1 cellular context compared by ENCODE assay signal in the genomic region with DNA sequence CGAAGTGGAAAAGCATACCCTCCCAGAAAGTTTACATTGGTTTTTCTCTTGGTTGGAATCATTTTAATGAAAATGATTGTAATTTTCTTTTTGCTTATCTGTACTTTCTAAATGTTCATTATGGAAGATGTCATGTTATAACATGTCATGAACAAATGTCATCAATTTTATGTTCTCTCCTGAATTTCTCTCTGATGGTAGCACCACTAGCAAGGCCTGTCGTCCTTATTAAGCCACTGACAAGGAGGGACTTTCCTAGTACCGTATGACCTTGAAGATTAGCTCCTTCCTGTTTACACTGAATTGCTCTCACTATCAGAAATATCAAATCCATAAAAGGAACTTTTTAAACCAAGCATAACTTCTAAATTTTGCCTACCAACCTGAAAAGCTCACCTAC.
TF ChIP-seq lines count a peak whose summit lies in the region.

No MANE protein-coding gene starts in this region.

TF ChIP-seq in GM23338, 12 proteins besides CTCF, POLR2A, EP300 and RAD21 (continued from another document):
- TF ChIP-seq, protein P1, sequence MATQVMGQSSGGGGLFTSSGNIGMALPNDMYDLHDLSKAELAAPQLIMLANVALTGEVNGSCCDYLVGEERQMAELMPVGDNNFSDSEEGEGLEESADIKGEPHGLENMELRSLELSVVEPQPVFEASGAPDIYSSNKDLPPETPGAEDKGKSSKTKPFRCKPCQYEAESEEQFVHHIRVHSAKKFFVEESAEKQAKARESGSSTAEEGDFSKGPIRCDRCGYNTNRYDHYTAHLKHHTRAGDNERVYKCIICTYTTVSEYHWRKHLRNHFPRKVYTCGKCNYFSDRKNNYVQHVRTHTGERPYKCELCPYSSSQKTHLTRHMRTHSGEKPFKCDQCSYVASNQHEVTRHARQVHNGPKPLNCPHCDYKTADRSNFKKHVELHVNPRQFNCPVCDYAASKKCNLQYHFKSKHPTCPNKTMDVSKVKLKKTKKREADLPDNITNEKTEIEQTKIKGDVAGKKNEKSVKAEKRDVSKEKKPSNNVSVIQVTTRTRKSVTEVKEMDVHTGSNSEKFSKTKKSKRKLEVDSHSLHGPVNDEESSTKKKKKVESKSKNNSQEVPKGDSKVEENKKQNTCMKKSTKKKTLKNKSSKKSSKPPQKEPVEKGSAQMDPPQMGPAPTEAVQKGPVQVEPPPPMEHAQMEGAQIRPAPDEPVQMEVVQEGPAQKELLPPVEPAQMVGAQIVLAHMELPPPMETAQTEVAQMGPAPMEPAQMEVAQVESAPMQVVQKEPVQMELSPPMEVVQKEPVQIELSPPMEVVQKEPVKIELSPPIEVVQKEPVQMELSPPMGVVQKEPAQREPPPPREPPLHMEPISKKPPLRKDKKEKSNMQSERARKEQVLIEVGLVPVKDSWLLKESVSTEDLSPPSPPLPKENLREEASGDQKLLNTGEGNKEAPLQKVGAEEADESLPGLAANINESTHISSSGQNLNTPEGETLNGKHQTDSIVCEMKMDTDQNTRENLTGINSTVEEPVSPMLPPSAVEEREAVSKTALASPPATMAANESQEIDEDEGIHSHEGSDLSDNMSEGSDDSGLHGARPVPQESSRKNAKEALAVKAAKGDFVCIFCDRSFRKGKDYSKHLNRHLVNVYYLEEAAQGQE (IDR thresholded peaks at IDR 0.05; ENCODE audit: unreplicated experiment): no peak
- TF ChIP-seq, protein P2, sequence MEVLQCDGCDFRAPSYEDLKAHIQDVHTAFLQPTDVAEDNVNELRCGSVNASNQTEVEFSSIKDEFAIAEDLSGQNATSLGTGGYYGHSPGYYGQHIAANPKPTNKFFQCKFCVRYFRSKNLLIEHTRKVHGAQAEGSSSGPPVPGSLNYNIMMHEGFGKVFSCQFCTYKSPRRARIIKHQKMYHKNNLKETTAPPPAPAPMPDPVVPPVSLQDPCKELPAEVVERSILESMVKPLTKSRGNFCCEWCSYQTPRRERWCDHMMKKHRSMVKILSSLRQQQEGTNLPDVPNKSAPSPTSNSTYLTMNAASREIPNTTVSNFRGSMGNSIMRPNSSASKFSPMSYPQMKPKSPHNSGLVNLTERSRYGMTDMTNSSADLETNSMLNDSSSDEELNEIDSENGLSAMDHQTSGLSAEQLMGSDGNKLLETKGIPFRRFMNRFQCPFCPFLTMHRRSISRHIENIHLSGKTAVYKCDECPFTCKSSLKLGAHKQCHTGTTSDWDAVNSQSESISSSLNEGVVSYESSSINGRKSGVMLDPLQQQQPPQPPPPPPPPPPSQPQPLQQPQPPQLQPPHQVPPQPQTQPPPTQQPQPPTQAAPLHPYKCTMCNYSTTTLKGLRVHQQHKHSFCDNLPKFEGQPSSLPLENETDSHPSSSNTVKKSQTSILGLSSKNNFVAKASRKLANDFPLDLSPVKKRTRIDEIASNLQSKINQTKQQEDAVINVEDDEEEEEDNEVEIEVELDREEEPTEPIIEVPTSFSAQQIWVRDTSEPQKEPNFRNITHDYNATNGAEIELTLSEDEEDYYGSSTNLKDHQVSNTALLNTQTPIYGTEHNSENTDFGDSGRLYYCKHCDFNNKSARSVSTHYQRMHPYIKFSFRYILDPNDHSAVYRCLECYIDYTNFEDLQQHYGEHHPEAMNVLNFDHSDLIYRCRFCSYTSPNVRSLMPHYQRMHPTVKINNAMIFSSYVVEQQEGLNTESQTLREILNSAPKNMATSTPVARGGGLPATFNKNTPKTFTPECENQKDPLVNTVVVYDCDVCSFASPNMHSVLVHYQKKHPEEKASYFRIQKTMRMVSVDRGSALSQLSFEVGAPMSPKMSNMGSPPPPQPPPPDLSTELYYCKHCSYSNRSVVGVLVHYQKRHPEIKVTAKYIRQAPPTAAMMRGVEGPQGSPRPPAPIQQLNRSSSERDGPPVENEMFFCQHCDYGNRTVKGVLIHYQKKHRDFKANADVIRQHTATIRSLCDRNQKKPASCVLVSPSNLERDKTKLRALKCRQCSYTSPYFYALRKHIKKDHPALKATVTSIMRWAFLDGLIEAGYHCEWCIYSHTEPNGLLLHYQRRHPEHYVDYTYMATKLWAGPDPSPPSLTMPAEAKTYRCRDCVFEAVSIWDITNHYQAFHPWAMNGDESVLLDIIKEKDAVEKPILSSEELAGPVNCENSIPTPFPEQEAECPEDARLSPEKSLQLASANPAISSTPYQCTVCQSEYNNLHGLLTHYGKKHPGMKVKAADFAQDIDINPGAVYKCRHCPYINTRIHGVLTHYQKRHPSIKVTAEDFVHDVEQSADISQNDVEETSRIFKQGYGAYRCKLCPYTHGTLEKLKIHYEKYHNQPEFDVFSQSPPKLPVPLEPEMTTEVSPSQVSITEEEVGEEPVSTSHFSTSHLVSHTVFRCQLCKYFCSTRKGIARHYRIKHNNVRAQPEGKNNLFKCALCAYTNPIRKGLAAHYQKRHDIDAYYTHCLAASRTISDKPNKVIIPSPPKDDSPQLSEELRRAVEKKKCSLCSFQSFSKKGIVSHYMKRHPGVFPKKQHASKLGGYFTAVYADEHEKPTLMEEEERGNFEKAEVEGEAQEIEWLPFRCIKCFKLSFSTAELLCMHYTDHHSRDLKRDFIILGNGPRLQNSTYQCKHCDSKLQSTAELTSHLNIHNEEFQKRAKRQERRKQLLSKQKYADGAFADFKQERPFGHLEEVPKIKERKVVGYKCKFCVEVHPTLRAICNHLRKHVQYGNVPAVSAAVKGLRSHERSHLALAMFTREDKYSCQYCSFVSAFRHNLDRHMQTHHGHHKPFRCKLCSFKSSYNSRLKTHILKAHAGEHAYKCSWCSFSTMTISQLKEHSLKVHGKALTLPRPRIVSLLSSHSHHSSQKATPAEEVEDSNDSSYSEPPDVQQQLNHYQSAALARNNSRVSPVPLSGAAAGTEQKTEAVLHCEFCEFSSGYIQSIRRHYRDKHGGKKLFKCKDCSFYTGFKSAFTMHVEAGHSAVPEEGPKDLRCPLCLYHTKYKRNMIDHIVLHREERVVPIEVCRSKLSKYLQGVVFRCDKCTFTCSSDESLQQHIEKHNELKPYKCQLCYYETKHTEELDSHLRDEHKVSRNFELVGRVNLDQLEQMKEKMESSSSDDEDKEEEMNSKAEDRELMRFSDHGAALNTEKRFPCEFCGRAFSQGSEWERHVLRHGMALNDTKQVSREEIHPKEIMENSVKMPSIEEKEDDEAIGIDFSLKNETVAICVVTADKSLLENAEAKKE (CRISPR knock-in tag; IDR thresholded peaks at IDR 0.05): no peak
- TF ChIP-seq NANOG (IDR thresholded peaks at IDR 0.05; ENCODE audit: borderline replicate concordance): no peak
- no peak for TF ChIP-seq ZNF331 (CRISPR knock-in tag; IDR thresholded peaks at IDR 0.05; ENCODE audit: low read depth)
